In genomic region chr1:68497358-68497698, GRCh38 we compare ENCODE assay signal across 8 cellular contexts. TPM values are rescaled to one million over a fixed set of nuclear protein-coding genes. Genes with fewer than 3 reads are reported as not detected.
A peak's percentile ranks its signal among the peaks of the same experiment; 100 is the strongest.
DNase-seq lines count a peak whose midpoint lies in the region; ATAC-seq and TF ChIP-seq lines count a peak whose summit lies in the region.

No MANE protein-coding gene starts in this region.

- ATAC-seq in GM19328 (IDR thresholded peaks at IDR 0.05; ENCODE audit: unreplicated experiment) (peak; percentile 3), HG03108 (IDR thresholded peaks at IDR 0.05; ENCODE audit: unreplicated experiment) (peak; percentile 5), HG03457 (IDR thresholded peaks at IDR 0.05; ENCODE audit: unreplicated experiment) (no peak)

- H3K27ac Mint-ChIP-seq in mesothelial cell of epicardium: peak overlapping the region; percentile 82

- peak overlapping the region; percentile 96 for H3K4me3 ChIP-seq in astrocyte of the cerebellum (ENCODE audit: low read depth, low read length)

- H3K9me3 Mint-ChIP-seq in mesothelial cell of epicardium: peaks cover 15% of the 10 kb centered on the region

- H3K36me3 Mint-ChIP-seq in mesothelial cell of epicardium: peaks cover 2% of the 10 kb centered on the region

- no peaks in the 10 kb centered on the region for H3K27me3 Mint-ChIP-seq in mesothelial cell of epicardium (ENCODE audit: low read depth)

- H3K4me3 Mint-ChIP-seq in mesothelial cell of epicardium: peak overlapping the region; percentile 91

- peaks cover 25% of the 10 kb centered on the region for H3K4me1 Mint-ChIP-seq in mesothelial cell of epicardium

- TF ChIP-seq CTCF in astrocyte of the cerebellum (IDR thresholded peaks at IDR 0.05; ENCODE audit: low read depth, low read length, missing control alignments) (no peak), mesothelial cell of epicardium (IDR thresholded peaks at IDR 0.05; ENCODE audit: unreplicated experiment) (no peak)

- in situ Hi-C loops in astrocyte of the cerebellum (cut with HindIII; ENCODE audit: low sequenced_read_pairs): no loop called here

- DNase-seq in astrocyte of the cerebellum (ENCODE audit: low read depth): no peak
- DNase-seq in mesothelial cell of epicardium (ENCODE audit: low spot score in 2 of 2, unreplicated experiment in 2 of 2): no peak
- no peak for DNase-seq in NCI-H2171 treated with DMSO at 0.1 percent for 48 hours (lab: John Stamatoyannopoulos, UW)
- no peak for DNase-seq in RPMI8226
- no peak for DNase-seq in GDM1 (lab: John Stamatoyannopoulos, UW)

RNA-seq across cellular contexts. Expression of gene DEPDC1, which starts 0.4 kb away (rescaled TPM):
- total RNA-seq in mesothelial cell of epicardium: 9.9 to 11.4 TPM (median 10.4 TPM) in 3 replicates

RNA-seq across cellular contexts. Expression of gene RPE65, which starts 47.6 kb away (rescaled TPM):
- total RNA-seq in mesothelial cell of epicardium: not detected in 3 replicates
